In the genomic region with DNA sequence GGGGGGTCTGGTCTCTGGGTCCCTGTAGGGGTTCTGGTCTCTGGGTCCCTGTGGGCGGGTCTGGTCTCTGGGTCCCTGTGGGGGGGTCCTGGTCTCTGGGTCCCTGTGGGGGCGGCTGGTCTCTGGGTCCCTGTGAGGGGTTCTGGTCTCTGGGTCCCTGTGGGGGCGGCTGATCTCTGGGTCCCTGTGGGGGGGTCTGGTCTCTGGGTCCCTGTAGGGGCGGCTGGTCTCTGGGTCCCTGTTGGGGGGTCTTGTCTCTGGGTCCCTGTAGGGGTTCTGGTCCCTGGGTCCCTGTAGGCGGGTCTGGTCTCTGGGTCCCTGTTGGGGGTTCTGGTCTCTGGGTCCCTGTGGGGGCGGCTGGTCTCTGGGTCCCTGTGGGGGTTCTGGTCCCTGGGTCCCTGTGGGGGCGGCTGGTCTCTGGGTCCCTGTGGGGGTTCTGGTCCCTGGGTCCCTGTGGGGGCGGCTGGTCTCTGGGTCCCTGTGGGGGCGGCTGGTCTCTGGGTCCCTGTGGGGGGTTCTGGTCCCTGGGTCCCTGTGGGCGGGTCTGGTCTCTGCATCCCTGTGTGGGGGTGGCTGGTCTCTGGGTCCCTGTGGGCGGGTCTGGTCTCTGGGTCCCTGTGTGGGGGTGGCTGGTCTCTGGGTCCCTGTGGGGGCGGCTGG, we compare ENCODE assay signal across 16 cellular contexts. TPM values are rescaled to one million over a fixed set of nuclear protein-coding genes. Genes with fewer than 3 reads are reported as not detected.
DNase-seq lines count a peak whose midpoint lies in the region; ATAC-seq and TF ChIP-seq lines count a peak whose summit lies in the region.
"Not testable (repeated sequence)": the region's sequence is repeated elsewhere in the genome, so short reads cannot be mapped to it uniquely, and the experiment has no call there.
"Had no signal": no experiment of that assay in that cellular context is flagged by ENCODE, and none has a peak within 500 bp of the region (broad histone marks: within the 10 kb centered on the region; RNA-seq: fewer than 3 reads in every experiment).

No MANE protein-coding gene starts in this region.

- not testable (repeated sequence) for H2BK120ac ChIP-seq in H9 (ENCODE audit: low read depth, low read length, poor library complexity, severe bottlenecking)

- not testable (repeated sequence) for H4K5ac ChIP-seq in H9 (ENCODE audit: insufficient read length, low read depth, low read length)

- not testable (repeated sequence) for ATAC-seq in RWPE2 (ENCODE audit: low read depth); left lung; sciatic nerve; aorta (ENCODE audit: low FRiP score)

- not testable (repeated sequence) for H2BK5ac ChIP-seq in H9 (ENCODE audit: insufficient read length, low read length)

- not testable (repeated sequence) for TF ChIP-seq CTCF in H9 (conservative IDR thresholded peaks at IDR 0.05); RWPE2 (IDR thresholded peaks at IDR 0.05; ENCODE audit: poor library complexity, severe bottlenecking); endodermal cell (conservative IDR thresholded peaks at IDR 0.05); left lung (IDR thresholded peaks at IDR 0.05)

- not testable (repeated sequence) for H3K9me3 Mint-ChIP-seq in H9, endodermal cell

- not testable (repeated sequence) for H3K36me3 Mint-ChIP-seq in H9 (ENCODE audit: insufficient read depth in 1 of 3, low read depth in 3 of 3); endodermal cell (ENCODE audit: low read depth)

- H3K36me3 ChIP-seq in RWPE2 (ENCODE audit: low read depth); endodermal cell (ENCODE audit: control insufficient read depth, insufficient read depth, low read length); left lung; aorta (ENCODE audit: control insufficient read depth in 1 of 2, insufficient read depth in 2 of 2, low read length in 1 of 2): not testable (repeated sequence)

- H3K4me2 ChIP-seq in H9 (ENCODE audit: insufficient read depth, insufficient read length, low read length): not testable (repeated sequence)

- no CpG with 5 or more reads among the region's 12 CpGs for WGBS in H9 (ENCODE audit: extremely low coverage, insufficient read length, low lambda C conversion rate)
- 87% methylated on average over 9 of the region's 12 CpGs; no CpG with 5 or more reads in 1 of the 2 experiments for WGBS in endodermal cell (ENCODE audit: insufficient coverage in 1 of 2, insufficient read length in 1 of 2), 2 experiments
- 86% methylated on average over 12 of the region's 12 CpGs; no CpG with 5 or more reads in 1 of the 2 donors for WGBS in aorta, 2 donors

- not testable (repeated sequence) for H3K27me3 Mint-ChIP-seq in H9 (ENCODE audit: low read depth); endodermal cell (ENCODE audit: insufficient read depth)

- H2AK5ac ChIP-seq in H9 (ENCODE audit: insufficient read length, low read length): not testable (repeated sequence)

- H3K14ac ChIP-seq in H9 (ENCODE audit: insufficient read depth, low read length): not testable (repeated sequence)

- H3K23me2 ChIP-seq in H9 (ENCODE audit: insufficient read length, low read depth, low read length, poor library complexity, severe bottlenecking): not testable (repeated sequence)

- H2BK20ac ChIP-seq in H9 (ENCODE audit: low read depth, low read length, poor library complexity, severe bottlenecking): not testable (repeated sequence)

- not testable (repeated sequence) for H3K79me2 ChIP-seq in H9 (ENCODE audit: insufficient read depth, low read length)

- H3K27ac ChIP-seq in H9 (ENCODE audit: insufficient read length, low read depth, low read length); RWPE2 (ENCODE audit: poor library complexity, severe bottlenecking); endodermal cell (ENCODE audit: low read depth, low read length); left lung; aorta (ENCODE audit: low read depth in 1 of 2, low read length in 2 of 2): not testable (repeated sequence)

- H3K4me1 Mint-ChIP-seq in H9, endodermal cell: not testable (repeated sequence)

- not testable (repeated sequence) for H3K9me3 ChIP-seq in H9 (ENCODE audit: control insufficient read depth, low read depth, low read length); RWPE2 (ENCODE audit: severe bottlenecking); endodermal cell (ENCODE audit: control insufficient read depth, low read length); left lung; aorta (ENCODE audit: control insufficient read depth, low read length)

- not testable (repeated sequence) for H3K18ac ChIP-seq in H9 (ENCODE audit: insufficient read length, low read depth, low read length)

- not testable (repeated sequence) for H3K4me3 ChIP-seq in RWPE2 (ENCODE audit: severe bottlenecking); endodermal cell (ENCODE audit: low read length); left lung; aorta (ENCODE audit: low read length in 2 of 2)

- not testable (repeated sequence) for H3T11ph ChIP-seq in H9 (ENCODE audit: low read length)

- H2BK15ac ChIP-seq in H9 (ENCODE audit: low read depth, low read length): not testable (repeated sequence)

- H3K56ac ChIP-seq in H9 (ENCODE audit: insufficient read length, low read depth, low read length): not testable (repeated sequence)

- H2BK12ac ChIP-seq in H9 (ENCODE audit: insufficient read length, low read depth, low read length): not testable (repeated sequence)

- not testable (repeated sequence) for H3K4me3 Mint-ChIP-seq in H9, endodermal cell

- H4K20me1 ChIP-seq in H9 (ENCODE audit: control insufficient read depth, insufficient read depth, insufficient read length): not testable (repeated sequence)

- H3K79me1 ChIP-seq in H9 (ENCODE audit: insufficient read depth, low read depth, low read length, poor library complexity, severe bottlenecking): not testable (repeated sequence)

- H3K9ac ChIP-seq in H9 (ENCODE audit: extremely low read depth, insufficient read length, low read length); endodermal cell (ENCODE audit: extremely low read depth, low read length, poor library complexity, severe bottlenecking): not testable (repeated sequence)

- H3K23ac ChIP-seq in H9 (ENCODE audit: insufficient read length, low read depth, low read length): not testable (repeated sequence)

- not testable (repeated sequence) for H3K4ac ChIP-seq in H9 (ENCODE audit: low read depth, low read length)

- H3K4me1 ChIP-seq in H9 (ENCODE audit: insufficient read depth, low read length); RWPE2 (ENCODE audit: insufficient read depth, poor library complexity, severe bottlenecking); endodermal cell (ENCODE audit: control insufficient read depth, insufficient read depth, low read length); left lung; aorta (ENCODE audit: control insufficient read depth in 1 of 2, insufficient read depth in 2 of 2, low read length in 2 of 2): not testable (repeated sequence)

- DNase-seq in H9 (peak; percentile 20), RWPE2 (ENCODE audit: low spot score) (peak; percentile 9), endodermal cell (peak; percentile 44), cardiac septum (ENCODE audit: low spot score) (peak; percentile 26), left lung (peak; percentile 30 to 44), sciatic nerve (ENCODE audit: low spot score) (peak; percentile 46), aorta (peak; percentile 26 to 37)
- DNase-seq in activated effector memory CD4-positive, alpha-beta T cell treated with anti-CD3 and anti-CD28 coated beads, Interleukin-2, amount 50 U/mL, for 16 hours: peak; percentile 62

- not testable (repeated sequence) for H4K8ac ChIP-seq in H9 (replicated peaks; ENCODE audit: insufficient read length, low read depth, low read length)

- not testable (repeated sequence) for H3K27me3 ChIP-seq in H9 (ENCODE audit: insufficient read depth, low read length); RWPE2 (ENCODE audit: insufficient read depth, poor library complexity, severe bottlenecking); endodermal cell (ENCODE audit: control insufficient read depth, insufficient read depth, low read length, poor library complexity, severe bottlenecking); aorta (ENCODE audit: control insufficient read depth in 1 of 2, insufficient read depth in 2 of 2, low read length in 1 of 2)
- H3K27me3 ChIP-seq in left lung: peaks cover 0 to 30% of the 10 kb centered on the region in 2 donors

- intact Hi-C loops in cardiac septum (cut with DNase I); left lung (cut with DNase I); sciatic nerve (cut with DNase I); aorta (cut with DNase I): not testable (repeated sequence)

- not testable (repeated sequence) for H4K91ac ChIP-seq in H9 (ENCODE audit: insufficient read length, low read depth, low read length)

- not testable (repeated sequence) for H2AFZ ChIP-seq in H9 (ENCODE audit: low read length)

- not testable (repeated sequence) for H3K27ac Mint-ChIP-seq in H9, endodermal cell

RNA-seq across cellular contexts. Expression of a gene that starts 22.4 kb away (rescaled TPM):
- total RNA-seq in H9 (2021): 13.7 and 15.7 TPM in 2 replicates
- total RNA-seq in endodermal cell: 1 to 10 TPM; 6.5 to 9.6 TPM
- polyA plus RNA-seq in endodermal cell (2013, experiment 1 of 2): 7.3 TPM
- 4.6 TPM for polyA plus RNA-seq in endodermal cell (2013, experiment 2 of 2)
- total RNA-seq in cardiac septum: 0.05 TPM
- 10 to 100 TPM in 1 of 2 donors, 1 to 10 TPM in 1; 8.4 to 10.4 TPM for total RNA-seq in left lung
- 7.1 TPM for total RNA-seq in sciatic nerve
- total RNA-seq in aorta: under 1 TPM; 0.13 to 0.36 TPM
- under 1 TPM; 0.05 to 0.25 TPM for polyA plus RNA-seq in aorta
- total RNA-seq: A673; CD4-positive, alpha-beta T cell; CD8-positive, alpha-beta memory T cell had no signal

RNA-seq across cellular contexts. Expression of a gene that starts 49.9 kb away (rescaled TPM):
- total RNA-seq in H9 (2021) (0.11 and 0.13 TPM in 2 replicates), endodermal cell (1 to 10 TPM in 1 of 2 donors, under 1 TPM in 1; 0.24 to 1.0 TPM), cardiac septum (0.19 TPM), left lung (under 1 TPM in 1 of 2 donors, not detected in 1; 0.24 TPM), sciatic nerve (0.13 TPM), aorta (not detected)
- polyA plus RNA-seq in endodermal cell (2013, experiment 1 of 2): 5.6 TPM
- polyA plus RNA-seq in endodermal cell (2013, experiment 2 of 2): 6.9 TPM
- polyA plus RNA-seq in aorta: under 1 TPM in 1 of 2 donors, not detected in 1; 0.20 TPM
- total RNA-seq: CD4-positive, alpha-beta T cell; CD8-positive, alpha-beta memory T cell; GM12878; GM23248; HFFc6 had no signal
- polyA plus RNA-seq: BJ; CD14-positive monocyte; CD8-positive, alpha-beta memory T cell; GM12878; GM23248 had no signal

Comparison
In these comparisons a context has a peak if more than half of its experiments do, and no peak if none do; other contexts are left out.
1. DNase-seq: peak in every context shown above with its lines; median percentile 62 in activated effector memory CD4-positive, alpha-beta T cell treated with anti-CD3 and anti-CD28 coated beads, Interleukin-2, amount 50 U/mL, for 16 hours; 46 in sciatic nerve; 44 in endodermal cell; 37 in left lung; 32 in aorta; 26 in cardiac septum; 20 in H9; 9 in RWPE2.